ENCODE assay signal across 11 cellular contexts in genomic region chr2:195304310-195304709, GRCh38.
DNase-seq lines count a peak whose midpoint lies in the region; ATAC-seq and TF ChIP-seq lines count a peak whose summit lies in the region.
"Had no signal": no experiment of that assay in that cellular context is flagged by ENCODE, and none has a peak within 500 bp of the region (broad histone marks: within the 10 kb centered on the region; RNA-seq: fewer than 3 reads in every experiment).

No MANE protein-coding gene starts in this region.

- no peak overlapping the region for H3K4me3 ChIP-seq in SK-N-SH (ENCODE audit: low read depth in 2 of 2, low read length in 1 of 2)
- H3K4me3 ChIP-seq: BLaER1 treated with 17β-estradiol and CSF1 and Interleukin-3, amounts not matched to agents 10 nM and 100 nM; thoracic aorta had no signal

- WGBS in SK-N-SH (ENCODE audit: low lambda C conversion rate), result 82% methylated on average over 5 of the region's 5 CpGs

- H3K36me3 Mint-ChIP-seq in activated CD4-positive, alpha-beta T cell treated with anti-CD3 and anti-CD28 coated beads, Interleukin-2, amount 10 ng/mL, durations not matched to agents 7 days and 5 days (ENCODE audit: low read depth), result no peaks in the 10 kb centered on the region

- no peak for DNase-seq in SK-N-SH
- DNase-seq in astrocyte of the hippocampus (ENCODE audit: low read depth, low spot score), result peak; percentile 5
- DNase-seq in renal cortical epithelial cell (ENCODE audit: low read depth), result peak; percentile 50
- DNase-seq in activated CD4-positive, alpha-beta T cell treated with anti-CD3 and anti-CD28 coated beads, Interleukin-2, amount 10 ng/mL, durations not matched to agents 7 days and 5 days, result no peak
- no peak for DNase-seq in NCI-H1694 (lab: John Stamatoyannopoulos, UW)

- no peak for TF ChIP-seq EP300 in SK-N-SH (IDR thresholded peaks at IDR 0.05; ENCODE audit: borderline replicate concordance in 1 of 2, low read depth in 1 of 2, low read length in 1 of 2)

- no peaks in the 10 kb centered on the region for H3K9me3 Mint-ChIP-seq in activated CD4-positive, alpha-beta T cell treated with anti-CD3 and anti-CD28 coated beads, Interleukin-2, amount 10 ng/mL, durations not matched to agents 7 days and 5 days

- H4K20me1 ChIP-seq in SK-N-SH (ENCODE audit: insufficient read depth), result no peaks in the 10 kb centered on the region
- H4K20me1 ChIP-seq: BLaER1 treated with 17β-estradiol and CSF1 and Interleukin-3, amounts not matched to agents 10 nM and 100 nM had no signal

- CTCF ChIA-PET in SK-N-SH (lab: Yijun Ruan, JAX), result no interaction called here
- CTCF ChIA-PET in activated CD4-positive, alpha-beta T cell treated with anti-CD3 and anti-CD28 coated beads, Interleukin-2, amount 10 ng/mL, durations not matched to agents 7 days and 5 days (lab: Charles Lee), result no interaction called here

- no peak overlapping the region for H3K27ac ChIP-seq in SK-N-SH (ENCODE audit: low read depth in 2 of 2, low read length in 1 of 2)
- H3K27ac ChIP-seq: BLaER1 treated with 17β-estradiol and CSF1 and Interleukin-3, amounts not matched to agents 10 nM and 100 nM; KMS-11; thoracic aorta had no signal

- H3K27me3 Mint-ChIP-seq in activated CD4-positive, alpha-beta T cell treated with anti-CD3 and anti-CD28 coated beads, Interleukin-2, amount 10 ng/mL, durations not matched to agents 7 days and 5 days, result peaks cover 4% of the 10 kb centered on the region

- H3K36me3 ChIP-seq in SK-N-SH (replicated peaks in 1 of 2; ENCODE audit: control insufficient read depth in 1 of 2, insufficient read depth in 2 of 2, low read length in 1 of 2), result no peaks in the 10 kb centered on the region
- H3K36me3 ChIP-seq: BLaER1 treated with 17β-estradiol and CSF1 and Interleukin-3, amounts not matched to agents 10 nM and 100 nM; thoracic aorta had no signal

- no peak overlapping the region for H3K9ac ChIP-seq in SK-N-SH
- H3K9ac ChIP-seq: BLaER1 treated with 17β-estradiol and CSF1 and Interleukin-3, amounts not matched to agents 10 nM and 100 nM; KMS-11 had no signal

- H3K4me2 ChIP-seq in SK-N-SH, result no peak overlapping the region
- H3K4me2 ChIP-seq: BLaER1 treated with 17β-estradiol and CSF1 and Interleukin-3, amounts not matched to agents 10 nM and 100 nM; KMS-11 had no signal

- ATAC-seq in SK-N-SH treated with all-trans-retinoic acid at 6 μM for 48 hours, result no peak
- ATAC-seq in GM19463 (IDR thresholded peaks at IDR 0.05; ENCODE audit: unreplicated experiment), result no peak

- H3K79me2 ChIP-seq in SK-N-SH (ENCODE audit: insufficient read depth), result no peaks in the 10 kb centered on the region

- no peaks in the 10 kb centered on the region for H3K4me1 Mint-ChIP-seq in activated CD4-positive, alpha-beta T cell treated with anti-CD3 and anti-CD28 coated beads, Interleukin-2, amount 10 ng/mL, durations not matched to agents 7 days and 5 days

- H3F3A ChIP-seq in SK-N-SH (replicated peaks; ENCODE audit: insufficient read depth), result no peaks in the 10 kb centered on the region

- no peaks in the 10 kb centered on the region for H3K9me2 ChIP-seq in SK-N-SH

- H3K27me3 ChIP-seq in SK-N-SH (ENCODE audit: insufficient read depth), result no peaks in the 10 kb centered on the region
- H3K27me3 ChIP-seq: BLaER1 treated with 17β-estradiol and CSF1 and Interleukin-3, amounts not matched to agents 10 nM and 100 nM had no signal

- POLR2A ChIA-PET in SK-N-SH (lab: Yijun Ruan, JAX), result no interaction called here
- POLR2A ChIA-PET in activated CD4-positive, alpha-beta T cell treated with anti-CD3 and anti-CD28 coated beads, Interleukin-2, amount 10 ng/mL, durations not matched to agents 7 days and 5 days (lab: Charles Lee), result no interaction called here

- no peaks in the 10 kb centered on the region for H3K9me3 ChIP-seq in SK-N-SH
- H3K9me3 ChIP-seq: BLaER1 treated with 17β-estradiol and CSF1 and Interleukin-3, amounts not matched to agents 10 nM and 100 nM; thoracic aorta had no signal

- H2AFZ ChIP-seq in SK-N-SH (ENCODE audit: low read depth), result no peak overlapping the region

- TF ChIP-seq RAD21 in SK-N-SH (IDR thresholded peaks at IDR 0.05; ENCODE audit: low read length), result peak; percentile 31

- H3K4me3 Mint-ChIP-seq in activated CD4-positive, alpha-beta T cell treated with anti-CD3 and anti-CD28 coated beads, Interleukin-2, amount 10 ng/mL, durations not matched to agents 7 days and 5 days, result no peak overlapping the region

- H3K27ac Mint-ChIP-seq in activated CD4-positive, alpha-beta T cell treated with anti-CD3 and anti-CD28 coated beads, Interleukin-2, amount 10 ng/mL, durations not matched to agents 7 days and 5 days, result no peak overlapping the region

- no peaks in the 10 kb centered on the region; a peak in 1 of 4 replicates for H3K4me1 ChIP-seq in SK-N-SH (ENCODE audit: control insufficient read depth in 1 of 2, insufficient read depth in 2 of 2, low read depth in 1 of 2, low read length in 1 of 2)
- H3K4me1 ChIP-seq: BLaER1 treated with 17β-estradiol and CSF1 and Interleukin-3, amounts not matched to agents 10 nM and 100 nM had no signal

- TF ChIP-seq CTCF in SK-N-SH (IDR thresholded peaks at IDR 0.05) (peak; percentile 23; the same call in 1 of the 2 replicates), LNCAP (IDR thresholded peaks at IDR 0.05) (0 out of 2 replicates have a peak, but pooled peaks have one; percentile 13)

TF ChIP-seq in SK-N-SH, 30 proteins besides CTCF, POLR2A, EP300 and RAD21:
- peak; percentile 18; the same call in 1 of the 2 replicates for TF ChIP-seq SMC3 (IDR thresholded peaks at IDR 0.05; ENCODE audit: low read depth, low read length)
- no peak for TF ChIP-seq USF2 (IDR thresholded peaks at IDR 0.05; ENCODE audit: borderline replicate concordance, low read depth, low read length)

TF ChIP-seq in SK-N-SH treated with all-trans-retinoic acid at 6 μM for 48 hours, 23 proteins besides CTCF, POLR2A, EP300 and RAD21:
- TF ChIP-seq GLIS3 (CRISPR knock-in tag; IDR thresholded peaks at IDR 0.05) (no peak), ESRRG (CRISPR knock-in tag; IDR thresholded peaks at IDR 0.05) (no peak), RARB (CRISPR knock-in tag; IDR thresholded peaks at IDR 0.05) (no peak), ZNF70 (CRISPR knock-in tag; IDR thresholded peaks at IDR 0.05) (no peak), PPARA (CRISPR knock-in tag; IDR thresholded peaks at IDR 0.05; ENCODE audit: borderline replicate concordance) (no peak), POU6F1 (CRISPR knock-in tag; IDR thresholded peaks at IDR 0.05; ENCODE audit: borderline replicate concordance, low read depth) (no peak), ZFP3 (CRISPR knock-in tag; IDR thresholded peaks at IDR 0.05) (no peak), CSDC2 (CRISPR knock-in tag; IDR thresholded peaks at IDR 0.05) (no peak), ZC3H10 (CRISPR knock-in tag; IDR thresholded peaks at IDR 0.05) (no peak), OSR1 (CRISPR knock-in tag; IDR thresholded peaks at IDR 0.05) (no peak), CREB5 (CRISPR knock-in tag; IDR thresholded peaks at IDR 0.05; ENCODE audit: low read depth) (no peak), TSHZ2 (CRISPR knock-in tag; IDR thresholded peaks at IDR 0.05) (no peak), ZNF565 (CRISPR knock-in tag; conservative IDR thresholded peaks at IDR 0.05; ENCODE audit: low read depth) (no peak)

Comparison
In these comparisons a context has a peak if more than half of its experiments do, and no peak if none do; other contexts are left out.
1. DNase-seq: peak in astrocyte of the hippocampus (single experiment) and renal cortical epithelial cell (single experiment); none in SK-N-SH (single experiment), activated CD4-positive, alpha-beta T cell treated with anti-CD3 and anti-CD28 coated beads, Interleukin-2, amount 10 ng/mL, durations not matched to agents 7 days and 5 days (single experiment) and NCI-H1694 (single experiment).